In genomic region chr2:233124449-233125080, GRCh38 we compare ENCODE assay signal across 11 cellular contexts.
A peak's percentile ranks its signal among the peaks of the same experiment; 100 is the strongest.
DNase-seq lines count a peak whose midpoint lies in the region; ATAC-seq, FAIRE-seq and TF ChIP-seq lines count a peak whose summit lies in the region.
"Had no signal": no experiment of that assay in that cellular context is flagged by ENCODE, and none has a peak within 500 bp of the region (broad histone marks: within the 10 kb centered on the region; RNA-seq: fewer than 3 reads in every experiment).

No MANE protein-coding gene starts in this region.

- peaks cover under 1% of the 10 kb centered on the region for H3K27me3 Mint-ChIP-seq in Calu3 (ENCODE audit: unreplicated experiment)
- H3K27me3 Mint-ChIP-seq: activated CD4-positive, alpha-beta memory T cell treated with anti-CD3 and anti-CD28 coated beads, Interleukin-2, amount 10 ng/mL, durations not matched to agents 7 days and 5 days had no signal

- H3K4me3 Mint-ChIP-seq in Calu3 (ENCODE audit: low read depth, unreplicated experiment): no peak overlapping the region
- H3K4me3 Mint-ChIP-seq: activated CD4-positive, alpha-beta memory T cell treated with anti-CD3 and anti-CD28 coated beads, Interleukin-2, amount 10 ng/mL, durations not matched to agents 7 days and 5 days had no signal

- H3K9me3 Mint-ChIP-seq in Calu3 (ENCODE audit: low read depth, unreplicated experiment): no peaks in the 10 kb centered on the region
- H3K9me3 Mint-ChIP-seq: activated CD4-positive, alpha-beta memory T cell treated with anti-CD3 and anti-CD28 coated beads, Interleukin-2, amount 10 ng/mL, durations not matched to agents 7 days and 5 days had no signal

- BruUV-seq in Calu3 (replicated peaks; lab: Mats Ljungman, UMichigan): no TSS peak

- peak; percentile 96 for FAIRE-seq in GM12891 (lab: Jason Lieb, UNC)

- H3K36me3 Mint-ChIP-seq in Calu3 (ENCODE audit: insufficient read depth, unreplicated experiment): no peaks in the 10 kb centered on the region

- DNase-seq in GM12891 (ENCODE audit: insufficient read length, low spot score): peak; percentile 61
- peak in 26 of 42 donors; percentile 10 to 64 (median 40) for DNase-seq in head of caudate nucleus
- DNase-seq in SHP77 (lab: John Stamatoyannopoulos, UW): no peak
- no peak for DNase-seq in NCI-H82 treated with DMSO at 0.1 percent for 48 hours (lab: John Stamatoyannopoulos, UW; ENCODE audit: unreplicated experiment)
- DNase-seq in Calu3: no peak
- DNase-seq in effector CD4-positive, alpha-beta T cell: no peak
- DNase-seq: activated CD4-positive, alpha-beta memory T cell treated with anti-CD3 and anti-CD28 coated beads, Interleukin-2, amount 10 ng/mL, durations not matched to agents 7 days and 5 days; NCI-H1417; stimulated activated CD4-positive, alpha-beta T cell treated with anti-CD3 and anti-CD28 coated beads, Interleukin-4, amount 100 ng/mL, for 24 hours had no signal

- CTCF ChIA-PET in Calu3 (lab: Charles Lee): no interaction called here

- intact Hi-C loops in head of caudate nucleus (cut with DNase I) (no loop called here), Calu3 (cut with micrococcal nuclease; ENCODE audit: unreplicated experiment) (no loop called here)

- H3K27ac Mint-ChIP-seq in Calu3 (ENCODE audit: unreplicated experiment): no peak overlapping the region
- H3K27ac Mint-ChIP-seq: activated CD4-positive, alpha-beta memory T cell treated with anti-CD3 and anti-CD28 coated beads, Interleukin-2, amount 10 ng/mL, durations not matched to agents 7 days and 5 days had no signal

- ATAC-seq in GM19467 (IDR thresholded peaks at IDR 0.05; ENCODE audit: unreplicated experiment) (peak; percentile 83), HG03135 (IDR thresholded peaks at IDR 0.05; ENCODE audit: unreplicated experiment) (peak; percentile 88)

- TF ChIP-seq CTCF in Calu3 (IDR thresholded peaks at IDR 0.05; ENCODE audit: unreplicated experiment): no peak

- peak; percentile 32; the same call in 1 of the 2 replicates for TF ChIP-seq POLR2A in GM12891 (IDR thresholded peaks at IDR 0.05; ENCODE audit: low read depth, low read length)

- no peaks in the 10 kb centered on the region for H3K4me1 Mint-ChIP-seq in Calu3 (ENCODE audit: low read depth, unreplicated experiment)

TF ChIP-seq in GM12891, 5 proteins besides CTCF, POLR2A, EP300 and RAD21:
- no peak; the same call in 1 of the 2 replicates for TF ChIP-seq TAF1 (IDR thresholded peaks at IDR 0.05; ENCODE audit: low read depth, low read length)
- TF ChIP-seq POLR2AphosphoS5 (IDR thresholded peaks at IDR 0.05; ENCODE audit: low read depth, low read length): no peak; the same call in 1 of the 2 replicates
- peak; percentile 93 for TF ChIP-seq SPI1 (IDR thresholded peaks at IDR 0.05; ENCODE audit: low read depth, low read length)
TF ChIP-seq in GM12891: peak in this region for 1.

Comparison
In these comparisons a context has a peak if more than half of its experiments do, and no peak if none do; other contexts are left out.
1. DNase-seq: peak in GM12891 (single experiment) and head of caudate nucleus (26 of 42); none in SHP77 (0 of 2), NCI-H82 treated with DMSO at 0.1 percent for 48 hours (single experiment), Calu3 (single experiment) and effector CD4-positive, alpha-beta T cell (single experiment).